ENCODE assay signal across 13 cellular contexts in genomic region chr15:38531509-38531908, GRCh38. TPM values are rescaled to one million over a fixed set of nuclear protein-coding genes. Genes with fewer than 3 reads are reported as not detected.
A peak's percentile ranks its signal among the peaks of the same experiment; 100 is the strongest.
DNase-seq lines count a peak whose midpoint lies in the region; ATAC-seq, FAIRE-seq and TF ChIP-seq lines count a peak whose summit lies in the region.
"Had no signal": no experiment of that assay in that cellular context is flagged by ENCODE, and none has a peak within 500 bp of the region (broad histone marks: within the 10 kb centered on the region; RNA-seq: fewer than 3 reads in every experiment).

No MANE protein-coding gene starts in this region.

- BruUV-seq in HepG2 (replicated peaks; lab: Mats Ljungman, UMichigan) = no TSS peak

- no peaks in the 10 kb centered on the region for H3K9me3 ChIP-seq in CD4-positive, CD25-positive, alpha-beta regulatory T cell (ENCODE audit: control insufficient read depth in 2 of 2, low read length in 2 of 2)
- H3K9me3 ChIP-seq in astrocyte (ENCODE audit: insufficient read depth, low read depth, low read length) = no peaks in the 10 kb centered on the region
- H3K9me3 ChIP-seq in HepG2 (ENCODE audit: low read length) = no peaks in the 10 kb centered on the region
- H3K9me3 ChIP-seq: mucosa of descending colon, Peyer's patch had no signal

- H3K79me2 ChIP-seq in astrocyte (ENCODE audit: insufficient read depth, low read length) (no peaks in the 10 kb centered on the region), HepG2 (ENCODE audit: insufficient read depth, low read length) (no peaks in the 10 kb centered on the region)

- H3K36me3 ChIP-seq in CD4-positive, CD25-positive, alpha-beta regulatory T cell (ENCODE audit: control insufficient read depth, insufficient read depth, low read length) = peaks cover 82% of the 10 kb centered on the region
- H3K36me3 ChIP-seq in astrocyte (ENCODE audit: insufficient read depth, low read length) (no peaks in the 10 kb centered on the region), HepG2 (replicated peaks in 1 of 2; ENCODE audit: control insufficient read depth in 1 of 2, insufficient read depth in 2 of 2, low read length in 2 of 2) (no peaks in the 10 kb centered on the region)
- H3K36me3 ChIP-seq: Peyer's patch had no signal

- no peak for ATAC-seq in CD4-positive, CD25-positive, alpha-beta regulatory T cell (ENCODE audit: low read depth in 2 of 2)
- ATAC-seq in stimulated activated naive B cell treated with anti-CD40 and anti-IgM and Interleukin-4, amounts not matched to agents 10 μg/mL and 1 μg/mL and 100 μg/mL, for 72 hours (replicated peaks) = no peak
- ATAC-seq in HepG2 (no peak), HG03095 (IDR thresholded peaks at IDR 0.05; ENCODE audit: unreplicated experiment) (no peak)
- ATAC-seq: mucosa of descending colon had no signal

- intact Hi-C loops in HepG2 (cut with micrococcal nuclease; ENCODE audit: unreplicated experiment) = no loop called here

- no peak for TF ChIP-seq RAD21 in HepG2 (CRISPR knock-in tag; IDR thresholded peaks at IDR 0.05)

- H3K27ac ChIP-seq in CD4-positive, CD25-positive, alpha-beta regulatory T cell (ENCODE audit: insufficient read depth, low read length, poor library complexity, severe bottlenecking) = peak overlapping the region; percentile 53
- H3K27ac ChIP-seq in astrocyte (ENCODE audit: low read depth, low read length) (no peak overlapping the region), HepG2 (ENCODE audit: extremely low read length, insufficient read depth, low read length) (no peak overlapping the region)
- H3K27ac ChIP-seq: Peyer's patch had no signal

- H4K20me1 ChIP-seq in astrocyte (ENCODE audit: insufficient read depth, low read length) = no peaks in the 10 kb centered on the region
- H4K20me1 ChIP-seq in HepG2 (ENCODE audit: insufficient read depth, low read length) = no peaks in the 10 kb centered on the region

- H3K4me1 ChIP-seq in CD4-positive, CD25-positive, alpha-beta regulatory T cell (ENCODE audit: control insufficient read depth, insufficient read depth, low read length, poor library complexity, severe bottlenecking) = peaks cover 74% of the 10 kb centered on the region
- H3K4me1 ChIP-seq in astrocyte (ENCODE audit: insufficient read depth, low read length) (peaks cover 13% of the 10 kb centered on the region), HepG2 (ENCODE audit: insufficient read depth, low read length) (no peaks in the 10 kb centered on the region)
- H3K4me1 ChIP-seq: Peyer's patch had no signal

- no peak for TF ChIP-seq CTCF in astrocyte (IDR thresholded peaks at IDR 0.05; ENCODE audit: insufficient read depth, low read depth, low read length)
- no peak for TF ChIP-seq CTCF in HepG2 (CRISPR knock-in tag; IDR thresholded peaks at IDR 0.05)

- peaks cover 59% of the 10 kb centered on the region for H3K36me3 Mint-ChIP-seq in CD4-positive, CD25-positive, alpha-beta regulatory T cell
- no peaks in the 10 kb centered on the region for H3K36me3 Mint-ChIP-seq in astrocyte (ENCODE audit: low read depth, unreplicated experiment)
- H3K36me3 Mint-ChIP-seq in stimulated activated naive B cell treated with anti-CD40 and anti-IgM and Interleukin-4, amounts not matched to agents 10 μg/mL and 1 μg/mL and 100 μg/mL, for 72 hours = peaks cover 4 to 20% of the 10 kb centered on the region in 2 donors

- peak overlapping the region; percentile 34 for H3K4me3 ChIP-seq in CD4-positive, CD25-positive, alpha-beta regulatory T cell (ENCODE audit: low read depth, low read length)
- H3K4me3 ChIP-seq in astrocyte (ENCODE audit: insufficient read depth, low read depth, low read length) (no peak overlapping the region), HepG2 (replicated peaks in 1 of 3; ENCODE audit: insufficient read depth in 1 of 3, low read depth in 2 of 3, low read length in 3 of 3) (no peak overlapping the region)
- H3K4me3 ChIP-seq: mucosa of descending colon, Peyer's patch had no signal

- no peak for DNase-seq in CD4-positive, CD25-positive, alpha-beta regulatory T cell
- DNase-seq in LoVo (ENCODE audit: low spot score) (peak; percentile 19), astrocyte (ENCODE audit: low read depth) (peak; percentile 73), kidney glomerular epithelial cell (lab: John Stamatoyannopoulos, UW) (peak; percentile 82), NCI-H1694 treated with DMSO at 0.1 percent for 48 hours (lab: John Stamatoyannopoulos, UW) (no peak), HepG2 (ENCODE audit: low spot score) (no peak)
- no peak for DNase-seq in stimulated activated naive B cell treated with anti-CD40 and anti-IgM and Interleukin-4, amounts not matched to agents 10 μg/mL and 1 μg/mL and 100 μg/mL, for 72 hours
- DNase-seq: activated CD8-positive, alpha-beta memory T cell treated with anti-CD3 and anti-CD28 coated beads, Interleukin-2, amount 50 U/mL, for 48 hours; DND-41; mucosa of descending colon; Peyer's patch; stimulated activated CD4-positive, alpha-beta T cell treated with anti-CD3 and anti-CD28 coated beads, Interleukin-1b, Interleukin-23, amount 100 ng/mL, for 48 hours had no signal

- H3K4me3 Mint-ChIP-seq in CD4-positive, CD25-positive, alpha-beta regulatory T cell = peak overlapping the region in 2 of 4 donors; percentile 1 to 65
- H3K4me3 Mint-ChIP-seq in astrocyte (ENCODE audit: unreplicated experiment) = no peak overlapping the region
- no peak overlapping the region for H3K4me3 Mint-ChIP-seq in stimulated activated naive B cell treated with anti-CD40 and anti-IgM and Interleukin-4, amounts not matched to agents 10 μg/mL and 1 μg/mL and 100 μg/mL, for 72 hours

- TF ChIP-seq EP300 in HepG2 (IDR thresholded peaks at IDR 0.05; ENCODE audit: low read depth in 2 of 2, low read length in 2 of 2) = no peak
- no peak for TF ChIP-seq EP300 in HepG2 (CRISPR knock-in tag; IDR thresholded peaks at IDR 0.05; ENCODE audit: borderline replicate concordance)

- H3K9ac ChIP-seq in astrocyte (ENCODE audit: low read length) (no peak overlapping the region), HepG2 (ENCODE audit: insufficient read depth, low read depth, low read length) (no peak overlapping the region)

- POLR2A ChIA-PET in HepG2 (lab: Yijun Ruan, JAX) = no interaction called here

- in situ Hi-C loops in HepG2 (cut with HindIII; ENCODE audit: extremely low pct_ligation_motif_present, low pct_unique_long_range_greater_than_20kb) = no loop called here

- H3K27me3 ChIP-seq in CD4-positive, CD25-positive, alpha-beta regulatory T cell (ENCODE audit: control insufficient read depth, insufficient read depth, low read length) = no peaks in the 10 kb centered on the region
- H3K27me3 ChIP-seq in astrocyte (ENCODE audit: insufficient read depth, low read length) (no peaks in the 10 kb centered on the region), HepG2 (ENCODE audit: control insufficient read depth in 1 of 2, insufficient read depth in 2 of 2, low read length in 2 of 2) (peaks cover 0 to 1% of the 10 kb centered on the region in 2 experiments; a peak in 1 of 5 replicates)
- H3K27me3 ChIP-seq: Peyer's patch had no signal

- H3K9me3 Mint-ChIP-seq in CD4-positive, CD25-positive, alpha-beta regulatory T cell = no peaks in the 10 kb centered on the region
- no peaks in the 10 kb centered on the region for H3K9me3 Mint-ChIP-seq in astrocyte (ENCODE audit: unreplicated experiment)
- H3K9me3 Mint-ChIP-seq in stimulated activated naive B cell treated with anti-CD40 and anti-IgM and Interleukin-4, amounts not matched to agents 10 μg/mL and 1 μg/mL and 100 μg/mL, for 72 hours = no peaks in the 10 kb centered on the region

- peak overlapping the region in 2 of 3 donors; percentile 68 to 83 for H3K27ac Mint-ChIP-seq in CD4-positive, CD25-positive, alpha-beta regulatory T cell
- no peak overlapping the region for H3K27ac Mint-ChIP-seq in astrocyte (ENCODE audit: unreplicated experiment)
- H3K27ac Mint-ChIP-seq in stimulated activated naive B cell treated with anti-CD40 and anti-IgM and Interleukin-4, amounts not matched to agents 10 μg/mL and 1 μg/mL and 100 μg/mL, for 72 hours = no peak overlapping the region

- peak; percentile 96 for FAIRE-seq in astrocyte (lab: Jason Lieb, UNC)
- no peak for FAIRE-seq in HepG2 (lab: Jason Lieb, UNC)

- CTCF ChIA-PET in HepG2 (lab: Yijun Ruan, JAX; ENCODE audit: low intra/inter-chr PET ratio, low total read pairs) = no interaction called here

- H3K4me2 ChIP-seq in astrocyte (ENCODE audit: low read length) (peak overlapping the region; percentile 31), HepG2 (ENCODE audit: low read depth, low read length) (no peak overlapping the region)

- 17% methylated on average over 4 of the region's 4 CpGs for WGBS in HepG2 (ENCODE audit: low lambda C conversion rate)

- H3K27me3 Mint-ChIP-seq in CD4-positive, CD25-positive, alpha-beta regulatory T cell = no peaks in the 10 kb centered on the region
- H3K27me3 Mint-ChIP-seq in astrocyte (ENCODE audit: low read depth, unreplicated experiment) = peaks cover 2% of the 10 kb centered on the region
- H3K27me3 Mint-ChIP-seq in stimulated activated naive B cell treated with anti-CD40 and anti-IgM and Interleukin-4, amounts not matched to agents 10 μg/mL and 1 μg/mL and 100 μg/mL, for 72 hours = no peaks in the 10 kb centered on the region

- peaks cover 68 to 97% (median 83%) of the 10 kb centered on the region in 4 donors for H3K4me1 Mint-ChIP-seq in CD4-positive, CD25-positive, alpha-beta regulatory T cell
- H3K4me1 Mint-ChIP-seq in astrocyte (ENCODE audit: low read depth, unreplicated experiment) = peaks cover 24% of the 10 kb centered on the region
- H3K4me1 Mint-ChIP-seq in stimulated activated naive B cell treated with anti-CD40 and anti-IgM and Interleukin-4, amounts not matched to agents 10 μg/mL and 1 μg/mL and 100 μg/mL, for 72 hours = peaks cover 5 to 8% of the 10 kb centered on the region in 2 donors

- H2AFZ ChIP-seq in astrocyte (ENCODE audit: low read depth, low read length) (no peak overlapping the region), HepG2 (ENCODE audit: low read length) (no peak overlapping the region)

- TF ChIP-seq POLR2A in HepG2 (IDR thresholded peaks at IDR 0.05; ENCODE audit: insufficient read depth in 1 of 2, low read depth in 2 of 2, low read length in 2 of 2) = no peak

RNA-seq across cellular contexts. Expression of gene RASGRP1, which starts 33.1 kb away (rescaled TPM):
- total RNA-seq in CD4-positive, CD25-positive, alpha-beta regulatory T cell = 216 TPM
- 100 to 1,000 TPM in 1 of 4 donors, 10 to 100 TPM in 3; 74.5 to 108 (median 86.6) TPM for polyA plus RNA-seq in CD4-positive, CD25-positive, alpha-beta regulatory T cell
- total RNA-seq in astrocyte = 0.50 and 1.4 TPM in 2 replicates
- total RNA-seq in HepG2 (2016; rRNA removed; fragmentation: Illumina TruSeq; extraction: Trizol) = 0.07 TPM in 1 of 2 replicates, not detected in the other
- total RNA-seq in HepG2 (2016; cell fraction: cytosol; rRNA removed; fragmentation: Illumina TruSeq; extraction: Trizol; ENCODE audit: low read depth) = not detected in 2 replicates
- 0.06 TPM in 1 of 2 replicates, not detected in the other for total RNA-seq in HepG2 (2016; cell fraction: insoluble cytoplasmic fraction; rRNA removed; fragmentation: Illumina TruSeq; extraction: Trizol)
- 0.03 TPM in 1 of 2 replicates, not detected in the other for total RNA-seq in HepG2 (2016; cell fraction: membrane; rRNA removed; fragmentation: Illumina TruSeq; extraction: Trizol)
- total RNA-seq in HepG2 (2016; cell fraction: nucleus; rRNA removed; fragmentation: Illumina TruSeq; extraction: Trizol) = 0.25 TPM in 1 of 2 replicates, not detected in the other
- not detected in 2 replicates for polyA plus RNA-seq in HepG2 (2011; rRNA removed)
- polyA plus RNA-seq in HepG2 (2011; cell fraction: cytosol; rRNA removed) = 0.03 TPM in 2 replicates
- polyA plus RNA-seq in HepG2 (2011; cell fraction: nucleus; rRNA removed) = 0.10 and 0.12 TPM in 2 replicates
- polyA plus RNA-seq in HepG2 (2012) = 0.03 and 0.11 TPM in 2 replicates
- polyA plus RNA-seq in HepG2 (2016; cell fraction: cytosol; fragmentation: Illumina TruSeq; extraction: Trizol; ENCODE audit: low read depth) = not detected in 2 replicates
- 0.04 TPM in 1 of 2 replicates, not detected in the other for polyA plus RNA-seq in HepG2 (2016; cell fraction: insoluble cytoplasmic fraction; fragmentation: Illumina TruSeq; extraction: Trizol; ENCODE audit: low read depth)
- polyA plus RNA-seq in HepG2 (2016; cell fraction: membrane; fragmentation: Illumina TruSeq; extraction: Trizol; ENCODE audit: low read depth) = not detected in 2 replicates
- not detected in 2 replicates for polyA plus RNA-seq in HepG2 (2016; cell fraction: nucleus; fragmentation: Illumina TruSeq; extraction: Trizol; ENCODE audit: insufficient read depth, low read depth)
- polyA minus RNA-seq in HepG2 (2011; rRNA and poly(A)+ RNA removed; ENCODE audit: low replicate concordance) = 0.08 and 0.40 TPM in 2 replicates
- not detected in 2 replicates for polyA minus RNA-seq in HepG2 (2011; cell fraction: cytosol; rRNA and poly(A)+ RNA removed)
- 0.13 TPM in 1 of 2 replicates, not detected in the other for polyA minus RNA-seq in HepG2 (2011; cell fraction: nucleus; rRNA and poly(A)+ RNA removed)

Comparison
In these comparisons a context has a peak if more than half of its experiments do, and no peak if none do; other contexts are left out.
1. DNase-seq: peak in LoVo (single experiment), astrocyte (single experiment) and kidney glomerular epithelial cell (single experiment); none in CD4-positive, CD25-positive, alpha-beta regulatory T cell (0 of 3), NCI-H1694 treated with DMSO at 0.1 percent for 48 hours (single experiment), stimulated activated naive B cell treated with anti-CD40 and anti-IgM and Interleukin-4, amounts not matched to agents 10 μg/mL and 1 μg/mL and 100 μg/mL, for 72 hours (single experiment) and HepG2 (single experiment).
2. H3K27ac Mint-ChIP-seq: peak in CD4-positive, CD25-positive, alpha-beta regulatory T cell (2 of 3); none in astrocyte (single experiment) and stimulated activated naive B cell treated with anti-CD40 and anti-IgM and Interleukin-4, amounts not matched to agents 10 μg/mL and 1 μg/mL and 100 μg/mL, for 72 hours (single experiment).
3. RNA of gene RASGRP1, which starts 33.1 kb away (total RNA-seq): 216 TPM in CD4-positive, CD25-positive, alpha-beta regulatory T cell (single experiment); 0.50 to 1.4 TPM in astrocyte and 0.03 to 0.25 TPM in HepG2; every median in the first group is over 10 times any median in the second.